ENCODE assay signal across 19 cellular contexts in genomic region chr5:12861891-12862290, GRCh38.
DNase-seq lines count a peak whose midpoint lies in the region; ATAC-seq, FAIRE-seq and TF ChIP-seq lines count a peak whose summit lies in the region.
"Had no signal": no experiment of that assay in that cellular context is flagged by ENCODE, and none has a peak within 500 bp of the region (broad histone marks: within the 10 kb centered on the region; RNA-seq: fewer than 3 reads in every experiment).

No MANE protein-coding gene starts in this region.

- H4K5ac ChIP-seq in mesendoderm (ENCODE audit: low read length) = no peak overlapping the region

- no peak overlapping the region for H3K9ac ChIP-seq in astrocyte (ENCODE audit: low read length)
- H3K9ac ChIP-seq in mesendoderm (ENCODE audit: low read length) = no peak overlapping the region

- intact Hi-C loops in mucosa of descending colon (cut with DNase I, micrococcal nuclease) = no loop called here

- H2BK120ac ChIP-seq in mesendoderm (ENCODE audit: low read depth, low read length) = no peak overlapping the region

- H3K18ac ChIP-seq in mesendoderm (ENCODE audit: low read length) = no peak overlapping the region

- no peaks in the 10 kb centered on the region for H3K79me2 ChIP-seq in astrocyte (ENCODE audit: insufficient read depth, low read length)
- no peaks in the 10 kb centered on the region for H3K79me2 ChIP-seq in mesendoderm (ENCODE audit: control insufficient read depth, insufficient read depth, low read length)

- H3K23ac ChIP-seq in mesendoderm (ENCODE audit: low read length) = no peak overlapping the region

- TF ChIP-seq CTCF in astrocyte (IDR thresholded peaks at IDR 0.05; ENCODE audit: insufficient read depth, low read depth, low read length) (no peak), mucosa of descending colon (IDR thresholded peaks at IDR 0.05) (no peak)

- H3K9me3 ChIP-seq in astrocyte (ENCODE audit: insufficient read depth, low read depth, low read length) (no peaks in the 10 kb centered on the region), mucosa of descending colon (peaks cover 47% of the 10 kb centered on the region)
- H3K9me3 ChIP-seq: MG63 had no signal

- no peaks in the 10 kb centered on the region for H3K27me3 ChIP-seq in astrocyte (ENCODE audit: insufficient read depth, low read length)
- no peaks in the 10 kb centered on the region for H3K27me3 ChIP-seq in mesendoderm (ENCODE audit: insufficient read depth, low read length, poor library complexity)
- H3K27me3 ChIP-seq: MG63 had no signal

- H3K4me1 ChIP-seq in astrocyte (ENCODE audit: insufficient read depth, low read length) (no peaks in the 10 kb centered on the region), mesendoderm (ENCODE audit: control insufficient read depth, low read depth, low read length) (no peaks in the 10 kb centered on the region), mucosa of descending colon (ENCODE audit: low read depth) (no peaks in the 10 kb centered on the region)

- H2BK5ac ChIP-seq in mesendoderm (ENCODE audit: low read length) = no peak overlapping the region

- no peaks in the 10 kb centered on the region for H4K20me1 ChIP-seq in astrocyte (ENCODE audit: insufficient read depth, low read length)

- no peak overlapping the region for H3K4me2 ChIP-seq in astrocyte (ENCODE audit: low read length)
- no peak overlapping the region for H3K4me2 ChIP-seq in mesendoderm (ENCODE audit: low read length)

- H3K27ac ChIP-seq in astrocyte (ENCODE audit: low read depth, low read length) (no peak overlapping the region), mesendoderm (ENCODE audit: low read depth, low read length) (no peak overlapping the region)

- DNase-seq in A172 (ENCODE audit: low spot score) (peak; percentile 7), M059J (ENCODE audit: low read depth) (peak; percentile 7), astrocyte (ENCODE audit: low read depth) (no peak), mesendoderm (peak; percentile 79), mucosa of descending colon (no peak), AG20443 (ENCODE audit: low spot score) (no peak)
- DNase-seq: 8988T, Calu3, KG1, MG63, NCI-H1105, NCI-H1694 treated with DMSO at 0.1 percent for 48 hours, NCI-H446, SHP77 had no signal

- H3K9me3 Mint-ChIP-seq in astrocyte (ENCODE audit: unreplicated experiment) = peaks cover 9% of the 10 kb centered on the region

- H3K4me1 Mint-ChIP-seq in astrocyte (ENCODE audit: low read depth, unreplicated experiment) = peaks cover 23% of the 10 kb centered on the region
- H3K4me1 Mint-ChIP-seq: CD14-positive monocyte had no signal

- FAIRE-seq in astrocyte (lab: Jason Lieb, UNC) = no peak
- FAIRE-seq: GM12878, GM18507 had no signal

- H4K8ac ChIP-seq in mesendoderm (ENCODE audit: low read depth, low read length) = no peak overlapping the region

- H3K36me3 ChIP-seq in astrocyte (ENCODE audit: insufficient read depth, low read length) (no peaks in the 10 kb centered on the region), mesendoderm (ENCODE audit: control insufficient read depth, insufficient read depth, low read length) (no peaks in the 10 kb centered on the region), mucosa of descending colon (ENCODE audit: low read depth) (no peaks in the 10 kb centered on the region)
- H3K36me3 ChIP-seq: MG63 had no signal

- H3K4me3 Mint-ChIP-seq in astrocyte (ENCODE audit: unreplicated experiment) = peak overlapping the region; percentile 30
- H3K4me3 Mint-ChIP-seq: CD14-positive monocyte had no signal

- H3K27ac Mint-ChIP-seq in astrocyte (ENCODE audit: unreplicated experiment) = peak overlapping the region; percentile 83
- H3K27ac Mint-ChIP-seq: CD14-positive monocyte had no signal

- WGBS in mesendoderm (ENCODE audit: extremely low coverage, insufficient coverage, low lambda C conversion rate) = no CpG with 5 or more reads among the region's 6 CpGs

- peak overlapping the region; percentile 19 for H3K56ac ChIP-seq in mesendoderm (ENCODE audit: low read length)

- no peaks in the 10 kb centered on the region for H3K27me3 Mint-ChIP-seq in astrocyte (ENCODE audit: low read depth, unreplicated experiment)

- no peaks in the 10 kb centered on the region for H3K36me3 Mint-ChIP-seq in astrocyte (ENCODE audit: low read depth, unreplicated experiment)
- H3K36me3 Mint-ChIP-seq: CD14-positive monocyte had no signal

- H3K79me1 ChIP-seq in mesendoderm (ENCODE audit: low read length) = no peaks in the 10 kb centered on the region

- no peak for ATAC-seq in HG02840 (IDR thresholded peaks at IDR 0.05; ENCODE audit: low FRiP score, unreplicated experiment)
- no peak for ATAC-seq in GM21381 (IDR thresholded peaks at IDR 0.05; ENCODE audit: unreplicated experiment)
- ATAC-seq in mucosa of descending colon = no peak
- ATAC-seq: GM12878 had no signal

- no peak overlapping the region for H2AK5ac ChIP-seq in mesendoderm (ENCODE audit: low read length)

- no peak overlapping the region for H3K4ac ChIP-seq in mesendoderm (ENCODE audit: low read depth, low read length)

- no peak overlapping the region for H2AFZ ChIP-seq in astrocyte (ENCODE audit: low read depth, low read length)

- H2BK15ac ChIP-seq in mesendoderm (replicated peaks; ENCODE audit: low read depth) = no peak overlapping the region

- H3K4me3 ChIP-seq in astrocyte (ENCODE audit: insufficient read depth, low read depth, low read length) (no peak overlapping the region), mesendoderm (ENCODE audit: low read length) (no peak overlapping the region), mucosa of descending colon (no peak overlapping the region)
- H3K4me3 ChIP-seq: GM12878, MG63 had no signal

Comparison
In these comparisons a context has a peak if more than half of its experiments do, and no peak if none do; other contexts are left out.
1. DNase-seq: peak in A172 (single experiment), M059J (single experiment) and mesendoderm (single experiment); none in astrocyte (single experiment), mucosa of descending colon (0 of 3) and AG20443 (single experiment).